ENCODE assay signal across 1 cellular context in genomic region chr19:18203863-18204393, GRCh38.
TF ChIP-seq lines count a peak whose summit lies in the region.

Gene RAB3A (minus strand): TSS chr19:18204042. CDS start chr19:18202740, 1,302 bp downstream.

TF ChIP-seq in GM12878, 131 proteins besides CTCF, POLR2A, EP300 and RAD21 (continued from another document):
- 0 out of 2 replicates have a peak, but pooled peaks have one; percentile 6 for TF ChIP-seq ZNF207 (IDR thresholded peaks at IDR 0.05; ENCODE audit: borderline replicate concordance)
- TF ChIP-seq NR2C1 (IDR thresholded peaks at IDR 0.05): no peak
- no peak for TF ChIP-seq E4F1 (IDR thresholded peaks at IDR 0.05; ENCODE audit: borderline replicate concordance, partially characterized antibody)
- TF ChIP-seq IRF3 (IDR thresholded peaks at IDR 0.05): peak; percentile 99
- no peak for TF ChIP-seq ATF3 (IDR thresholded peaks at IDR 0.05; ENCODE audit: borderline replicate concordance, extremely low read depth, low read depth, low read length)
- TF ChIP-seq ETV6 (conservative IDR thresholded peaks at IDR 0.05 in 1 of 2, IDR thresholded peaks at IDR 0.05 in 1 of 2; ENCODE audit: borderline replicate concordance in 1 of 2, low read depth in 1 of 2): no peak
- 0 out of 2 replicates have a peak, but pooled peaks have one; percentile 61 for TF ChIP-seq SIN3A (IDR thresholded peaks at IDR 0.05; ENCODE audit: low read depth, low read length)
- no peak for TF ChIP-seq ZNF622 (IDR thresholded peaks at IDR 0.05)
- TF ChIP-seq SUPT20H (IDR thresholded peaks at IDR 0.05; ENCODE audit: borderline replicate concordance, control insufficient read depth, low read depth, low read length): no peak
- no peak for TF ChIP-seq SUZ12 (IDR thresholded peaks at IDR 0.05; ENCODE audit: unreplicated experiment)
- no peak for TF ChIP-seq SMC3 (IDR thresholded peaks at IDR 0.05; ENCODE audit: borderline replicate concordance, low read length)
- TF ChIP-seq NFYA (IDR thresholded peaks at IDR 0.05; ENCODE audit: borderline replicate concordance, low read depth, low read length): peak; percentile 91
- TF ChIP-seq SMARCA5 (IDR thresholded peaks at IDR 0.05): no peak
- TF ChIP-seq TCF3 (IDR thresholded peaks at IDR 0.05; ENCODE audit: borderline replicate concordance, insufficient read depth, low read depth, low read length): no peak
- no peak for TF ChIP-seq IRF4 (IDR thresholded peaks at IDR 0.05; ENCODE audit: low read depth, low read length)
- peak; percentile 82; the same call in 1 of the 2 replicates for TF ChIP-seq CREB1 (IDR thresholded peaks at IDR 0.05; ENCODE audit: low read depth)
- TF ChIP-seq ASH2L (IDR thresholded peaks at IDR 0.05; ENCODE audit: borderline replicate concordance, low read depth): no peak
- no peak for TF ChIP-seq ATF2 (IDR thresholded peaks at IDR 0.05; ENCODE audit: low read length)
- no peak for TF ChIP-seq NR2F1 (conservative IDR thresholded peaks at IDR 0.05)
- TF ChIP-seq PRDM15 (CRISPR knock-in tag; IDR thresholded peaks at IDR 0.05): no peak
- no peak for TF ChIP-seq HDAC6 (IDR thresholded peaks at IDR 0.05; ENCODE audit: unreplicated experiment)
- no peak for TF ChIP-seq EED (IDR thresholded peaks at IDR 0.05; ENCODE audit: low read depth)
- no peak for TF ChIP-seq REST (IDR thresholded peaks at IDR 0.05; ENCODE audit: low read depth, low read length)
- TF ChIP-seq ESRRA (IDR thresholded peaks at IDR 0.05; ENCODE audit: low read length): no peak
- TF ChIP-seq EGR1 (IDR thresholded peaks at IDR 0.05; ENCODE audit: borderline replicate concordance in 1 of 2, low read depth in 2 of 2, low read length in 2 of 2): no peak
- no peak for TF ChIP-seq LARP7 (IDR thresholded peaks at IDR 0.05)
- TF ChIP-seq USF1 (IDR thresholded peaks at IDR 0.05; ENCODE audit: borderline replicate concordance, extremely low read length, insufficient read depth, low read depth, low read length): no peak
- TF ChIP-seq CBFB (IDR thresholded peaks at IDR 0.05; ENCODE audit: low read depth): no peak
- TF ChIP-seq IKZF2 (IDR thresholded peaks at IDR 0.05): no peak
- no peak for TF ChIP-seq CHD1 (IDR thresholded peaks at IDR 0.05; ENCODE audit: low read depth, low read length)
- peak; percentile 100 for TF ChIP-seq PKNOX1 (IDR thresholded peaks at IDR 0.05)
- TF ChIP-seq ATF7 (IDR thresholded peaks at IDR 0.05; ENCODE audit: low read depth): no peak
- TF ChIP-seq ZNF687 (IDR thresholded peaks at IDR 0.05): no peak
- no peak for TF ChIP-seq BCL11A (IDR thresholded peaks at IDR 0.05; ENCODE audit: low read depth, low read length)
- TF ChIP-seq PML (IDR thresholded peaks at IDR 0.05; ENCODE audit: low read length): no peak
